In genomic region chr12:120190985-120191480, GRCh38 we compare ENCODE assay signal across 18 cellular contexts.
"Had no signal": no experiment of that assay in that cellular context is flagged by ENCODE, and none has a peak within 500 bp of the region (broad histone marks: within the 10 kb centered on the region; RNA-seq: fewer than 3 reads in every experiment).

No MANE protein-coding gene starts in this region.

- ATAC-seq: activated T-helper 17 cell treated with anti-CD3 and anti-CD28 coated beads, Interleukin-2, amount 50 U/mL, for 72 hours; gastroesophageal sphincter; left ventricle myocardium superior; naive thymus-derived CD8-positive, alpha-beta T cell; psoas muscle had no signal

- H3K4me3 Mint-ChIP-seq: activated CD4-positive, alpha-beta memory T cell treated with anti-CD3 and anti-CD28 coated beads for 36 hours; mesothelial cell of epicardium had no signal

- DNase-seq: activated CD4-positive, alpha-beta memory T cell treated with anti-CD3 and anti-CD28 coated beads for 36 hours; activated CD4-positive, alpha-beta T cell treated with anti-CD3 and anti-CD28 coated beads for 48 hours; activated naive CD4-positive, alpha-beta T cell; hypothalamus; left ventricle myocardium superior; mammary epithelial cell; naive thymus-derived CD8-positive, alpha-beta T cell; psoas muscle; stimulated activated CD4-positive, alpha-beta T cell treated with anti-CD3 and anti-CD28 coated beads, Interleukin-12 subunit alpha, Interleukin-12 subunit beta, amount 100 ng/mL, for 4 hours; stimulated activated CD4-positive, alpha-beta T cell treated with anti-CD3 and anti-CD28 coated beads, Interleukin-4, amount 100 ng/mL, for 4 hours; stomach; transverse colon; uterus had no signal

- H3K4me3 ChIP-seq: gastroesophageal sphincter, psoas muscle, right atrium auricular region, stomach, transverse colon, uterus had no signal

- H3K27me3 Mint-ChIP-seq: activated CD4-positive, alpha-beta memory T cell treated with anti-CD3 and anti-CD28 coated beads for 36 hours; activated T-helper 17 cell treated with anti-CD3 and anti-CD28 coated beads, Interleukin-2, amount 50 U/mL, for 72 hours; naive thymus-derived CD8-positive, alpha-beta T cell had no signal

- H3K27ac Mint-ChIP-seq: activated CD4-positive, alpha-beta memory T cell treated with anti-CD3 and anti-CD28 coated beads for 36 hours; mesothelial cell of epicardium had no signal

- H3K9me3 ChIP-seq: gastroesophageal sphincter, psoas muscle, right atrium auricular region, stomach, transverse colon, uterus had no signal

- H3K36me3 ChIP-seq: uterus had no signal

- H3K27ac ChIP-seq: epithelial cell of prostate, gastroesophageal sphincter, psoas muscle, right atrium auricular region, stomach, transverse colon, uterus had no signal

- H3K27me3 ChIP-seq: gastroesophageal sphincter, right atrium auricular region, stomach, transverse colon, uterus had no signal

- H3K9me3 Mint-ChIP-seq: activated CD4-positive, alpha-beta memory T cell treated with anti-CD3 and anti-CD28 coated beads for 36 hours; activated T-helper 17 cell treated with anti-CD3 and anti-CD28 coated beads, Interleukin-2, amount 50 U/mL, for 72 hours; mesothelial cell of epicardium; naive thymus-derived CD8-positive, alpha-beta T cell had no signal
